2 cellular contexts compared by ENCODE assay signal in genomic region chr9:129122133-129122532, GRCh38.
TF ChIP-seq lines count a peak whose summit lies in the region.

No MANE protein-coding gene starts in this region.

TF ChIP-seq in WTC11, 78 proteins besides CTCF, POLR2A, EP300 and RAD21:
- no peak for TF ChIP-seq ZNF281 (CRISPR knock-in tag; IDR thresholded peaks at IDR 0.05)
- no peak for TF ChIP-seq ZMAT4 (CRISPR knock-in tag; IDR thresholded peaks at IDR 0.05)
- TF ChIP-seq ZNF219 (CRISPR knock-in tag; IDR thresholded peaks at IDR 0.05; ENCODE audit: borderline replicate concordance), result no peak
- peak; percentile 62 for TF ChIP-seq ZNF121 (CRISPR knock-in tag; IDR thresholded peaks at IDR 0.05)

TF ChIP-seq in K562, 482 proteins besides CTCF, POLR2A, EP300 and RAD21:
- TF ChIP-seq ZHX1 (conservative IDR thresholded peaks at IDR 0.05; ENCODE audit: low read length), result no peak
- peak; percentile 71 for TF ChIP-seq ZNF121 (CRISPR knock-in tag; conservative IDR thresholded peaks at IDR 0.05)
- TF ChIP-seq ZFX (CRISPR knock-in tag; IDR thresholded peaks at IDR 0.05), result no peak
- TF ChIP-seq CBFB (CRISPR knock-in tag; IDR thresholded peaks at IDR 0.05), result no peak
- no peak for TF ChIP-seq ZNF146 (CRISPR knock-in tag; IDR thresholded peaks at IDR 0.05; ENCODE audit: unreplicated experiment)
